15 cellular contexts compared by ENCODE assay signal in genomic region chr5:3350781-3351180, GRCh38.
DNase-seq lines count a peak whose midpoint lies in the region; ATAC-seq and TF ChIP-seq lines count a peak whose summit lies in the region.
"Had no signal": no experiment of that assay in that cellular context is flagged by ENCODE, and none has a peak within 500 bp of the region (broad histone marks: within the 10 kb centered on the region; RNA-seq: fewer than 3 reads in every experiment).

No MANE protein-coding gene starts in this region.

- no peak overlapping the region for H3K27ac ChIP-seq in endodermal cell (ENCODE audit: low read depth, low read length)
- H3K27ac ChIP-seq: 22Rv1, BLaER1 had no signal

- in situ Hi-C loops in GM13976 (cut with MboI; ENCODE audit: low sequenced_read_pairs, unreplicated experiment): no loop called here

- no peaks in the 10 kb centered on the region for H3K4me1 ChIP-seq in endodermal cell (ENCODE audit: control insufficient read depth, insufficient read depth, low read length)
- H3K4me1 ChIP-seq: BLaER1, Caco-2 had no signal

- H3K4me3 ChIP-seq in endodermal cell (ENCODE audit: low read length): no peak overlapping the region
- H3K4me3 ChIP-seq: BLaER1 had no signal

- peaks cover 12% of the 10 kb centered on the region for H3K27me3 Mint-ChIP-seq in endodermal cell (ENCODE audit: insufficient read depth)
- H3K27me3 Mint-ChIP-seq: CD8-positive, alpha-beta memory T cell had no signal

- WGBS in endodermal cell (ENCODE audit: insufficient coverage in 1 of 2, insufficient read length in 1 of 2), 2 experiments: 92 to 93% methylated on average over 4 to 5 of the region's 5 CpGs

- H3K27ac Mint-ChIP-seq in endodermal cell: no peak overlapping the region
- H3K27ac Mint-ChIP-seq: CD8-positive, alpha-beta memory T cell had no signal

- no peak overlapping the region for H3K9ac ChIP-seq in endodermal cell (ENCODE audit: extremely low read depth, low read length, poor library complexity, severe bottlenecking)
- H3K9ac ChIP-seq: BLaER1 had no signal

- H3K36me3 Mint-ChIP-seq in endodermal cell (ENCODE audit: low read depth): no peaks in the 10 kb centered on the region

- no peaks in the 10 kb centered on the region for H3K36me3 ChIP-seq in endodermal cell (ENCODE audit: control insufficient read depth, insufficient read depth, low read length)
- H3K36me3 ChIP-seq: BLaER1 had no signal

- H3K9me3 ChIP-seq in endodermal cell (ENCODE audit: control insufficient read depth, low read length): no peaks in the 10 kb centered on the region
- H3K9me3 ChIP-seq: BLaER1, Caco-2 had no signal

- intact Hi-C loops in sciatic nerve (cut with DNase I): loop anchor here (1.0 kb wide), 1 partner anchor 45 kb away; no protein-coding TSS in a partner anchor

- peaks cover 18% of the 10 kb centered on the region for H3K4me1 Mint-ChIP-seq in endodermal cell
- H3K4me1 Mint-ChIP-seq: CD8-positive, alpha-beta memory T cell had no signal

- no peak for ATAC-seq in sciatic nerve
- ATAC-seq in HG03342 (IDR thresholded peaks at IDR 0.05; ENCODE audit: unreplicated experiment): no peak
- no peak for ATAC-seq in HG02840 (IDR thresholded peaks at IDR 0.05; ENCODE audit: low FRiP score, unreplicated experiment)

- TF ChIP-seq CTCF in endodermal cell (conservative IDR thresholded peaks at IDR 0.05) (no peak), GM13976 (IDR thresholded peaks at IDR 0.05; ENCODE audit: borderline replicate concordance, control extremely low read depth, extremely low read depth, insufficient read depth, missing control alignments) (no peak)

- no peaks in the 10 kb centered on the region for H3K9me3 Mint-ChIP-seq in endodermal cell

- H3K4me3 Mint-ChIP-seq in endodermal cell: no peak overlapping the region
- H3K4me3 Mint-ChIP-seq: CD8-positive, alpha-beta memory T cell had no signal

- no peaks in the 10 kb centered on the region for H3K27me3 ChIP-seq in endodermal cell (ENCODE audit: control insufficient read depth, insufficient read depth, low read length, poor library complexity, severe bottlenecking)
- H3K27me3 ChIP-seq: BLaER1 had no signal

- DNase-seq in activated CD8-positive, alpha-beta memory T cell treated with anti-CD3 and anti-CD28 coated beads for 24 hours: peak; percentile 19
- DNase-seq in activated CD8-positive, alpha-beta memory T cell treated with anti-CD3 and anti-CD28 coated beads, Interleukin-2, amount 50 U/mL, for 48 hours: no peak
- DNase-seq in endodermal cell (peak; percentile 24), sciatic nerve (ENCODE audit: low spot score) (peak; percentile 9), ureter (ENCODE audit: low spot score) (peak; percentile 19), GM13976 (ENCODE audit: low spot score) (no peak)
- DNase-seq: AML-193; Caco-2; CD8-positive, alpha-beta memory T cell; DND-41; GDM1 had no signal

Comparison
In these comparisons a context has a peak if more than half of its experiments do, and no peak if none do; other contexts are left out.
1. DNase-seq: peak in activated CD8-positive, alpha-beta memory T cell treated with anti-CD3 and anti-CD28 coated beads for 24 hours (single experiment), endodermal cell (single experiment), sciatic nerve (single experiment) and ureter (single experiment); none in activated CD8-positive, alpha-beta memory T cell treated with anti-CD3 and anti-CD28 coated beads, Interleukin-2, amount 50 U/mL, for 48 hours (single experiment) and GM13976 (single experiment).